Comparison of ENCODE assay signal across 15 cellular contexts in genomic region chr11:117189941-117190544, GRCh38. TPM values are rescaled to one million over a fixed set of nuclear protein-coding genes. Genes with fewer than 3 reads are reported as not detected.
DNase-seq lines count a peak whose midpoint lies in the region; ATAC-seq and TF ChIP-seq lines count a peak whose summit lies in the region.
"Had no signal": no experiment of that assay in that cellular context is flagged by ENCODE, and none has a peak within 500 bp of the region (broad histone marks: within the 10 kb centered on the region; RNA-seq: fewer than 3 reads in every experiment).

No MANE protein-coding gene starts in this region.

- ATAC-seq in left cardiac atrium = no peak
- no peak for ATAC-seq in left ventricle myocardium superior
- ATAC-seq in upper lobe of right lung = no peak
- no peak for ATAC-seq in HG03521 (IDR thresholded peaks at IDR 0.05; ENCODE audit: unreplicated experiment)
- no peak for ATAC-seq in HG02973 (IDR thresholded peaks at IDR 0.05; ENCODE audit: unreplicated experiment)
- no peak for ATAC-seq in left colon
- ATAC-seq: activated T-cell treated with anti-CD3 and anti-CD28 coated beads, Interleukin-2, amount 50 U/mL, for 72 hours had no signal

- H3K27me3 ChIP-seq in OCI-LY3 (ENCODE audit: low read depth, low read length) = no peaks in the 10 kb centered on the region
- H3K27me3 ChIP-seq in upper lobe of right lung = no peaks in the 10 kb centered on the region

- H3K79me2 ChIP-seq in OCI-LY3 (ENCODE audit: low read length) = no peaks in the 10 kb centered on the region

- H2AFZ ChIP-seq in OCI-LY3 (ENCODE audit: low read depth, low read length) = no peak overlapping the region

- H4K20me1 ChIP-seq in OCI-LY3 (ENCODE audit: insufficient read depth, low read length) = no peaks in the 10 kb centered on the region

- H3K4me1 ChIP-seq in OCI-LY3 (ENCODE audit: low read length) (peaks cover 51% of the 10 kb centered on the region), upper lobe of right lung (no peaks in the 10 kb centered on the region)

- DNase-seq in left cardiac atrium (peak; percentile 13), left ventricle myocardium superior (no peak), islet precursor cell (peak; percentile 45), upper lobe of right lung (peak; percentile 58), left colon (no peak)
- DNase-seq: activated CD4-positive, alpha-beta memory T cell treated with anti-CD3 and anti-CD28 coated beads for 36 hours; activated T-cell treated with anti-CD3 and anti-CD28 coated beads, Interleukin-2, amount 50 U/mL, for 72 hours; COR-L47; effector CD8-positive, alpha-beta T cell; NCI-H1436 treated with DMSO at 0.1 percent for 48 hours; NCI-H2171 treated with DMSO at 0.1 percent for 48 hours; stimulated activated CD4-positive, alpha-beta T cell treated with anti-CD3 and anti-CD28 coated beads, Interleukin-2, amount 100 ng/mL, for 24 hours had no signal

- H3K4me3 ChIP-seq in OCI-LY3 (ENCODE audit: low read length) = peak overlapping the region; percentile 44; the same call in 1 of the 2 replicates
- no peak overlapping the region for H3K4me3 ChIP-seq in upper lobe of right lung

- H3K9me3 ChIP-seq in OCI-LY3 (ENCODE audit: insufficient read depth, low read length) (no peaks in the 10 kb centered on the region), upper lobe of right lung (no peaks in the 10 kb centered on the region)

- H3K27ac ChIP-seq in OCI-LY3 (ENCODE audit: low read length) = peak overlapping the region; percentile 60
- no peak overlapping the region for H3K27ac ChIP-seq in upper lobe of right lung

- intact Hi-C loops in left cardiac atrium (cut with DNase I) (no loop called here), left ventricle myocardium superior (cut with micrococcal nuclease) (no loop called here), upper lobe of right lung (cut with DNase I) (no loop called here), left colon (cut with DNase I, micrococcal nuclease) (no loop called here)

- peak overlapping the region; percentile 71 for H3K4me2 ChIP-seq in OCI-LY3 (ENCODE audit: low read length)

- no peak for TF ChIP-seq CTCF in OCI-LY3 (IDR thresholded peaks at IDR 0.05; ENCODE audit: low read depth, low read length)
- TF ChIP-seq CTCF in upper lobe of right lung (IDR thresholded peaks at IDR 0.05) = no peak

- H3K36me3 ChIP-seq in OCI-LY3 (replicated peaks; ENCODE audit: low read depth, low read length) (peaks cover 23% of the 10 kb centered on the region), upper lobe of right lung (peaks cover 49% of the 10 kb centered on the region)

- H3K9ac ChIP-seq in OCI-LY3 (ENCODE audit: low read length) = peak overlapping the region; percentile 45; the same call in 1 of the 2 replicates

RNA-seq across cellular contexts. Expression of gene TAGLN, which starts 9.1 kb away (rescaled TPM):
- 1,000 to 10,000 TPM in 1 of 2 donors, 100 to 1,000 TPM in 1; 829 to 1,367 TPM for total RNA-seq in left cardiac atrium
- total RNA-seq in left ventricle myocardium superior = 69.5 TPM
- total RNA-seq in upper lobe of right lung = 465 TPM
- total RNA-seq in left colon = 100 to 1,000 TPM in 1 of 2 donors, 10 to 100 TPM in 1; 64.6 to 747 TPM

RNA-seq across cellular contexts. Expression of gene SIDT2, which starts 11.5 kb away (rescaled TPM):
- 10 to 100 TPM; 40.8 to 48.5 TPM for total RNA-seq in left cardiac atrium
- total RNA-seq in left ventricle myocardium superior = 20.4 TPM
- total RNA-seq in upper lobe of right lung = 107 TPM
- 10 to 100 TPM; 70.9 to 79.1 TPM for total RNA-seq in left colon

RNA-seq across cellular contexts. Expression of gene PCSK7, which starts 41.8 kb away (rescaled TPM):
- total RNA-seq in left cardiac atrium (10 to 100 TPM; 29.2 to 42.5 TPM), left ventricle myocardium superior (21.7 TPM), upper lobe of right lung (57.8 TPM), left colon (100 to 1,000 TPM; 153 to 232 TPM)

RNA-seq across cellular contexts. Expression of gene RNF214, which starts 42.4 kb away (rescaled TPM):
- total RNA-seq in left cardiac atrium (10 to 100 TPM; 20.3 to 21.0 TPM), left ventricle myocardium superior (25.2 TPM), upper lobe of right lung (27.1 TPM), left colon (10 to 100 TPM; 17.4 to 17.8 TPM)

RNA-seq across cellular contexts. Expression of gene PAFAH1B2, which starts 46.0 kb away (rescaled TPM):
- total RNA-seq in left cardiac atrium (10 to 100 TPM; 46.2 to 62.5 TPM), left ventricle myocardium superior (51.4 TPM), upper lobe of right lung (86.9 TPM), left colon (10 to 100 TPM; 74.0 to 75.5 TPM)

Comparison
In these comparisons a context has a peak if more than half of its experiments do, and no peak if none do; other contexts are left out.
1. DNase-seq: peak in left cardiac atrium (single experiment), islet precursor cell (single experiment) and upper lobe of right lung (single experiment); none in left ventricle myocardium superior (single experiment) and left colon (0 of 2).